Comparison of ENCODE assay signal across 27 cellular contexts in genomic region chr19:18270304-18270703, GRCh38. TPM values are rescaled to one million over a fixed set of nuclear protein-coding genes. Genes with fewer than 3 reads are reported as not detected.
DNase-seq lines count a peak whose midpoint lies in the region; ATAC-seq, FAIRE-seq and TF ChIP-seq lines count a peak whose summit lies in the region.
"Had no signal": no experiment of that assay in that cellular context is flagged by ENCODE, and none has a peak within 500 bp of the region (broad histone marks: within the 10 kb centered on the region; RNA-seq: fewer than 3 reads in every experiment).

No MANE protein-coding gene starts in this region.

- H4K8ac ChIP-seq in mesenchymal stem cell (ENCODE audit: low read length), result no peak overlapping the region

- TF ChIP-seq RAD21 in A549 (conservative IDR thresholded peaks at IDR 0.05 in 1 of 2, IDR thresholded peaks at IDR 0.05 in 1 of 2) (no peak), K562 (CRISPR knock-in tag; conservative IDR thresholded peaks at IDR 0.05 in 1 of 2, IDR thresholded peaks at IDR 0.05 in 1 of 2) (no peak)

- no peak overlapping the region for H3K4me2 ChIP-seq in A549
- no peak overlapping the region for H3K4me2 ChIP-seq in K562 (ENCODE audit: insufficient read depth, low read length)
- no peak overlapping the region for H3K4me2 ChIP-seq in mesenchymal stem cell (ENCODE audit: low read length, poor library complexity, severe bottlenecking)
- H3K4me2 ChIP-seq: BLaER1 treated with 17β-estradiol and CSF1 and Interleukin-3, amounts not matched to agents 10 nM and 100 nM had no signal

- ATAC-seq in Right ventricle myocardium inferior (no peak), A549 (no peak), K562 (no peak)
- ATAC-seq: GM12878 had no signal

- H3K27me3 ChIP-seq in right atrium auricular region (no peaks in the 10 kb centered on the region), K562 (ENCODE audit: control insufficient read depth in 2 of 2, insufficient read depth in 2 of 2, low read length in 2 of 2) (no peaks in the 10 kb centered on the region), mesenchymal stem cell (ENCODE audit: control insufficient read depth in 1 of 2, insufficient read depth in 1 of 2, low read length in 2 of 2) (no peaks in the 10 kb centered on the region), testis (no peaks in the 10 kb centered on the region)
- H3K27me3 ChIP-seq: BE2C; BLaER1 treated with 17β-estradiol and CSF1 and Interleukin-3, amounts not matched to agents 10 nM and 100 nM had no signal

- no peak overlapping the region for H2BK12ac ChIP-seq in mesenchymal stem cell (ENCODE audit: low read length in 2 of 2)

- no peak for TF ChIP-seq POLR2A in A549 (IDR thresholded peaks at IDR 0.05; ENCODE audit: low read length)
- no peak for TF ChIP-seq POLR2A in K562 (conservative IDR thresholded peaks at IDR 0.05)
- no peak for TF ChIP-seq POLR2A in testis (IDR thresholded peaks at IDR 0.05)

- no peak overlapping the region for H2BK15ac ChIP-seq in mesenchymal stem cell (ENCODE audit: low read depth, poor library complexity, severe bottlenecking)

- 87% methylated on average over 8 of the region's 8 CpGs for WGBS in A549 (ENCODE audit: missing lambda C conversion rate)
- 44% methylated on average over 8 of the region's 8 CpGs for WGBS in K562 (ENCODE audit: insufficient coverage, low coverage, missing lambda C conversion rate)
- 95% methylated on average over 8 of the region's 8 CpGs for WGBS in mesenchymal stem cell
- WGBS in testis, 2 donors, result 90 to 91% methylated on average over 8 of the region's 8 CpGs

- H2BK120ac ChIP-seq in mesenchymal stem cell (ENCODE audit: low read depth, low read length), result no peak overlapping the region

- H3K4ac ChIP-seq in mesenchymal stem cell (ENCODE audit: low read depth in 1 of 2, low read length in 2 of 2), result no peak overlapping the region

- H3K9ac ChIP-seq in K562 (ENCODE audit: insufficient read depth in 1 of 2, low read depth in 2 of 2, low read length in 2 of 2) (no peak overlapping the region; a peak in 1 of 4 replicates), mesenchymal stem cell (ENCODE audit: low read length) (no peak overlapping the region)
- H3K9ac ChIP-seq: BLaER1 treated with 17β-estradiol and CSF1 and Interleukin-3, amounts not matched to agents 10 nM and 100 nM; GM23248 had no signal

- H3K18ac ChIP-seq in mesenchymal stem cell (ENCODE audit: low read depth in 1 of 2, low read length in 2 of 2), result no peak overlapping the region

- peaks cover 11% of the 10 kb centered on the region for H3K79me1 ChIP-seq in mesenchymal stem cell (replicated peaks; ENCODE audit: low read length, poor library complexity, severe bottlenecking)

- no peaks in the 10 kb centered on the region for H3K79me2 ChIP-seq in K562 (ENCODE audit: control insufficient read depth, insufficient read depth, low read length)

- H2BK5ac ChIP-seq in mesenchymal stem cell (ENCODE audit: low read depth, low read length, poor library complexity, severe bottlenecking), result no peak overlapping the region

- no peak for TF ChIP-seq CTCF in right atrium auricular region (IDR thresholded peaks at IDR 0.05)
- TF ChIP-seq CTCF in A549 (IDR thresholded peaks at IDR 0.05), result no peak
- no peak for TF ChIP-seq CTCF in K562 (IDR thresholded peaks at IDR 0.05 in 2 of 3, conservative IDR thresholded peaks at IDR 0.05 in 1 of 3; ENCODE audit: insufficient read depth in 2 of 3, low read depth in 1 of 3, low read length in 3 of 3)
- TF ChIP-seq CTCF in testis (IDR thresholded peaks at IDR 0.05), result no peak

- no peaks in the 10 kb centered on the region for H4K20me1 ChIP-seq in K562 (replicated peaks; ENCODE audit: control insufficient read depth, insufficient read depth, low read length)

- no peak overlapping the region for H2AFZ ChIP-seq in K562 (ENCODE audit: low read depth, low read length)
- H2AFZ ChIP-seq in mesenchymal stem cell (ENCODE audit: low read depth, low read length), result no peak overlapping the region
- H2AFZ ChIP-seq: GM23248 had no signal

- H3K36me3 ChIP-seq in right atrium auricular region, result peaks cover 19% of the 10 kb centered on the region
- no peaks in the 10 kb centered on the region for H3K36me3 ChIP-seq in K562 (ENCODE audit: control insufficient read depth, insufficient read depth, low read length)
- H3K36me3 ChIP-seq in mesenchymal stem cell (ENCODE audit: control insufficient read depth in 1 of 2, insufficient read depth in 2 of 2, low read depth in 1 of 2, low read length in 2 of 2), result peaks cover 33 to 35% of the 10 kb centered on the region in 2 experiments
- H3K36me3 ChIP-seq in testis (ENCODE audit: low read depth, missing control alignments), result no peaks in the 10 kb centered on the region

- no peaks in the 10 kb centered on the region for H3K9me1 ChIP-seq in K562 (ENCODE audit: control insufficient read depth, insufficient read depth, low read length)

- intact Hi-C loops in Right ventricle myocardium inferior (cut with DNase I) (loop anchor here (5.0 kb wide), 1 partner anchor 127 kb away; the partner anchor contains the start of gene LRRC25), K562 (cut with micrococcal nuclease) (no loop called here), testis (cut with DNase I; ENCODE audit: low total_unique reads) (no loop called here)

- DNase-seq in Right ventricle myocardium inferior (ENCODE audit: missing footprints) (peak; percentile 9), right atrium auricular region (ENCODE audit: low spot score) (no peak), A549 (ENCODE audit: low read depth in 1 of 2, low spot score in 1 of 2) (no peak), K562 (ENCODE audit: extremely low read depth in 1 of 4, low spot score in 3 of 4) (no peak), mesenchymal stem cell (peak; percentile 60), testis (no peak)
- no peak for DNase-seq in activated naive CD4-positive, alpha-beta T cell treated with Interleukin-2 at 50 U/mL for 16 hours
- DNase-seq in stimulated activated naive CD4-positive, alpha-beta T cell (lab: John Stamatoyannopoulos, UW), result no peak
- DNase-seq: ACHN; AML-193; BE2C; CD4-positive, alpha-beta T cell; DMS 273 treated with DMSO at 0.1 percent for 48 hours; DMS79; EL; GDM1; GM23248; H7; HCEC 1CT had no signal

- H3K14ac ChIP-seq in mesenchymal stem cell (ENCODE audit: low read length in 2 of 2), result no peak overlapping the region

- no peak overlapping the region for H3K23ac ChIP-seq in mesenchymal stem cell (ENCODE audit: low read length in 2 of 2)

- no peaks in the 10 kb centered on the region for H3K9me3 ChIP-seq in right atrium auricular region
- H3K9me3 ChIP-seq in A549, result no peaks in the 10 kb centered on the region
- no peaks in the 10 kb centered on the region for H3K9me3 ChIP-seq in K562 (replicated peaks; ENCODE audit: control insufficient read depth, insufficient read depth, low read depth, low read length)
- no peaks in the 10 kb centered on the region for H3K9me3 ChIP-seq in mesenchymal stem cell (ENCODE audit: control insufficient read depth, low read length)
- H3K9me3 ChIP-seq in testis, result no peaks in the 10 kb centered on the region
- H3K9me3 ChIP-seq: BE2C; BLaER1 treated with 17β-estradiol and CSF1 and Interleukin-3, amounts not matched to agents 10 nM and 100 nM had no signal

- no peak overlapping the region for H2AK5ac ChIP-seq in mesenchymal stem cell (ENCODE audit: low read length, severe bottlenecking)

- H3K4me3 ChIP-seq in right atrium auricular region, result no peak overlapping the region
- H3K4me3 ChIP-seq in A549, result no peak overlapping the region
- no peak overlapping the region for H3K4me3 ChIP-seq in K562
- H3K4me3 ChIP-seq in mesenchymal stem cell (ENCODE audit: insufficient read depth in 1 of 2, low read depth in 1 of 2, low read length in 2 of 2), result no peak overlapping the region
- no peak overlapping the region for H3K4me3 ChIP-seq in testis
- H3K4me3 ChIP-seq: BLaER1 treated with 17β-estradiol and CSF1 and Interleukin-3, amounts not matched to agents 10 nM and 100 nM; GM12878; GM23248 had no signal

- H3K4me1 ChIP-seq in right atrium auricular region (peaks cover 0 to 14% of the 10 kb centered on the region in 2 donors), A549 (peaks cover 28% of the 10 kb centered on the region), K562 (replicated peaks in 1 of 2; ENCODE audit: control insufficient read depth in 2 of 2, insufficient read depth in 2 of 2, low read length in 2 of 2) (peaks cover 12 to 36% of the 10 kb centered on the region in 2 experiments; a peak in 4 of 5 replicates), mesenchymal stem cell (ENCODE audit: control insufficient read depth, insufficient read depth, low read depth, low read length) (peaks cover 15% of the 10 kb centered on the region), testis (peaks cover 13% of the 10 kb centered on the region)
- H3K4me1 ChIP-seq: BE2C had no signal

- FAIRE-seq in A549 (lab: Jason Lieb, UNC) (no peak), K562 (lab: Jason Lieb, UNC) (no peak)
- FAIRE-seq: A204.1, D721Med, GM12878, GM19239 had no signal

- no TSS peak for BruUV-seq in K562 (replicated peaks; lab: Mats Ljungman, UMichigan)

- POLR2A ChIA-PET in A549 (lab: Yijun Ruan, JAX) (no interaction called here), K562 (lab: Yijun Ruan, JAX) (interaction anchor here (0.7 to 5.7 kb wide), 3 partner anchors 10 to 115 kb away, joined by 4 to 45 read pairs (median 5); partner anchors contain the start of genes GDF15 and JUND)

- CTCF ChIA-PET in A549 (lab: Yijun Ruan, JAX) (interaction anchor here (0.8 to 4.5 kb wide), 6 partner anchors 8 to 57 kb away, joined by 3 to 27 read pairs (median 6); partner anchors contain the start of gene LSM4), K562 (lab: Yijun Ruan, JAX; ENCODE audit: low intra/inter-chr PET ratio) (no interaction called here)

- no peak for TF ChIP-seq EP300 in A549 (IDR thresholded peaks at IDR 0.05)
- TF ChIP-seq EP300 in K562 (IDR thresholded peaks at IDR 0.05; ENCODE audit: low read length), result no peak

- H4K91ac ChIP-seq in mesenchymal stem cell (ENCODE audit: low read length), result no peak overlapping the region

- in situ Hi-C loops in K562 (cut with MboI), result loop anchor here (5.0 kb wide), 1 partner anchor 137 kb away; no protein-coding TSS in a partner anchor

- H3K27ac ChIP-seq in right atrium auricular region (no peak overlapping the region), A549 (no peak overlapping the region), K562 (ENCODE audit: extremely low read depth, low read depth, low read length) (no peak overlapping the region), mesenchymal stem cell (ENCODE audit: low read length, poor library complexity, severe bottlenecking) (no peak overlapping the region), testis (no peak overlapping the region)
- H3K27ac ChIP-seq: 22Rv1; BLaER1 treated with 17β-estradiol and CSF1 and Interleukin-3, amounts not matched to agents 10 nM and 100 nM; GM23248 had no signal

RNA-seq across cellular contexts. Expression of gene IQCN, which starts 3.9 kb away (rescaled TPM):
- total RNA-seq in Right ventricle myocardium inferior (0.43 TPM), right atrium auricular region (1 to 10 TPM in 1 of 2 donors, under 1 TPM in 1; 0.52 to 1.5 TPM), K562 (2014; rRNA removed) (0.04 and 0.05 TPM in 2 replicates), K562 (2014; rRNA removed; fragmentation: Illumina TruSeq; extraction: Trizol) (0.04 TPM in 1 of 2 replicates, not detected in the other), K562 (2015; rRNA removed; fragmentation: Illumina TruSeq; extraction: Trizol) (0.04 and 0.07 TPM in 2 replicates), K562 (2021) (0.07 and 0.16 TPM in 2 replicates), testis (10 to 100 TPM; 30.1 to 62.3 TPM)
- polyA plus RNA-seq in A549 (2011; rRNA removed) (0.34 and 0.63 TPM in 2 replicates), A549 (2017; fragmentation: RNase III; extraction: RNeasy Plus Mini Kit Qiagen cat#74134 plus additional on column Dnase treatment) (0.49 to 0.64 TPM (median 0.50 TPM) in 3 replicates), K562 (2011; rRNA removed) (0.01 and 0.03 TPM in 2 replicates), K562 (2014; fragmentation: Illumina TruSeq; extraction: Trizol) (0.01 and 0.03 TPM in 2 replicates), K562 (2014; fragmentation: Nextera tagmentation; extraction: Ambion mirVana) (not detected), K562 (2014; rRNA removed) (not detected in 2 replicates), testis (ENCODE audit: insufficient read depth, low read depth, low replicate concordance) (88.1 TPM)
- 0.17 and 0.21 TPM in 2 replicates for polyA plus RNA-seq in A549 (2012; cell fraction: cytosol; rRNA removed)
- 2.2 and 2.4 TPM in 2 replicates for polyA plus RNA-seq in A549 (2012; cell fraction: nucleus; rRNA removed)
- 1.5 and 2.2 TPM in 2 replicates for polyA minus RNA-seq in A549 (2011; rRNA and poly(A)+ RNA removed)
- total RNA-seq in K562 (2011; cell fraction: chromatin; rRNA removed; ENCODE audit: low replicate concordance), result 0.35 and 0.67 TPM in 2 replicates
- total RNA-seq in K562 (2011; cell fraction: nucleolus; rRNA removed), result 0.17 and 0.39 TPM in 2 replicates
- 0.29 and 0.38 TPM in 2 replicates for total RNA-seq in K562 (2011; cell fraction: nucleoplasm; rRNA removed)
- 0.01 TPM in 1 of 2 replicates, not detected in the other for polyA plus RNA-seq in K562 (2011; cell fraction: cytosol; rRNA removed)
- polyA plus RNA-seq in K562 (2011; cell fraction: nucleus; rRNA removed), result 0.06 and 0.33 TPM in 2 replicates
- polyA plus RNA-seq in K562 (2012), result 0.05 and 0.35 TPM in 2 replicates
- polyA minus RNA-seq in K562 (2011; rRNA and poly(A)+ RNA removed), result 0.21 TPM in 1 of 2 replicates, not detected in the other
- not detected in 2 replicates for polyA minus RNA-seq in K562 (2011; cell fraction: cytosol; rRNA and poly(A)+ RNA removed)
- polyA minus RNA-seq in K562 (2011; cell fraction: nucleus; rRNA and poly(A)+ RNA removed), result 0.22 and 0.27 TPM in 2 replicates
- 0.30 TPM for polyA plus RNA-seq in mesenchymal stem cell (2013, experiment 1 of 2)
- 0.33 TPM for polyA plus RNA-seq in mesenchymal stem cell (2013, experiment 2 of 2)
- polyA plus RNA-seq: CD14-positive monocyte had no signal

RNA-seq across cellular contexts. Expression of gene JUND, which starts 11.1 kb away (rescaled TPM):
- total RNA-seq in Right ventricle myocardium inferior, result 113 TPM
- total RNA-seq in right atrium auricular region, result 100 to 1,000 TPM; 240 to 420 TPM
- polyA plus RNA-seq in A549 (2011; rRNA removed), result 52.9 and 68.9 TPM in 2 replicates
- polyA plus RNA-seq in A549 (2012; cell fraction: cytosol; rRNA removed), result 96.0 and 202 TPM in 2 replicates
- 69.5 and 147 TPM in 2 replicates for polyA plus RNA-seq in A549 (2012; cell fraction: nucleus; rRNA removed)
- polyA plus RNA-seq in A549 (2017; fragmentation: RNase III; extraction: RNeasy Plus Mini Kit Qiagen cat#74134 plus additional on column Dnase treatment), result 52.6 to 70.4 TPM (median 65.1 TPM) in 3 replicates
- polyA minus RNA-seq in A549 (2011; rRNA and poly(A)+ RNA removed), result 23.0 and 35.5 TPM in 2 replicates
- total RNA-seq in K562 (2011; cell fraction: chromatin; rRNA removed; ENCODE audit: low replicate concordance), result 31.7 and 143 TPM in 2 replicates
- 201 and 240 TPM in 2 replicates for total RNA-seq in K562 (2011; cell fraction: nucleolus; rRNA removed)
- total RNA-seq in K562 (2011; cell fraction: nucleoplasm; rRNA removed), result 97.7 and 104 TPM in 2 replicates
- 279 and 297 TPM in 2 replicates for total RNA-seq in K562 (2014; rRNA removed)
- 17.4 and 22.6 TPM in 2 replicates for total RNA-seq in K562 (2014; rRNA removed; fragmentation: Illumina TruSeq; extraction: Trizol)
- total RNA-seq in K562 (2015; rRNA removed; fragmentation: Illumina TruSeq; extraction: Trizol), result 33.1 and 33.7 TPM in 2 replicates
- 245 and 286 TPM in 2 replicates for total RNA-seq in K562 (2021)
- 74.2 and 83.0 TPM in 2 replicates for polyA plus RNA-seq in K562 (2011; rRNA removed)
- polyA plus RNA-seq in K562 (2011; cell fraction: cytosol; rRNA removed), result 93.8 and 405 TPM in 2 replicates
- polyA plus RNA-seq in K562 (2011; cell fraction: nucleus; rRNA removed), result 78.6 and 150 TPM in 2 replicates
- 73.8 and 111 TPM in 2 replicates for polyA plus RNA-seq in K562 (2012)
- polyA plus RNA-seq in K562 (2014; fragmentation: Illumina TruSeq; extraction: Trizol), result 42.3 and 63.5 TPM in 2 replicates
- polyA plus RNA-seq in K562 (2014; fragmentation: Nextera tagmentation; extraction: Ambion mirVana), result 10 to 100 TPM in 1 of 2 experiments, 1 to 10 TPM in 1; 6.4 to 11.8 TPM
- 210 and 216 TPM in 2 replicates for polyA plus RNA-seq in K562 (2014; rRNA removed)
- polyA minus RNA-seq in K562 (2011; rRNA and poly(A)+ RNA removed), result 27.0 and 65.5 TPM in 2 replicates
- polyA minus RNA-seq in K562 (2011; cell fraction: cytosol; rRNA and poly(A)+ RNA removed), result 243 and 277 TPM in 2 replicates
- 89.5 and 108 TPM in 2 replicates for polyA minus RNA-seq in K562 (2011; cell fraction: nucleus; rRNA and poly(A)+ RNA removed)
- 173 TPM for polyA plus RNA-seq in mesenchymal stem cell (2013, experiment 1 of 2)
- 178 TPM for polyA plus RNA-seq in mesenchymal stem cell (2013, experiment 2 of 2)
- total RNA-seq in testis, result 100 to 1,000 TPM; 615 to 654 TPM
- polyA plus RNA-seq in testis (ENCODE audit: insufficient read depth, low read depth, low replicate concordance), result 96.4 TPM

RNA-seq across cellular contexts. Expression of gene PDE4C, which starts 44.1 kb away (rescaled TPM):
- 1.1 TPM for total RNA-seq in Right ventricle myocardium inferior
- 1 to 10 TPM in 1 of 2 donors, not detected in 1; 1.4 TPM for total RNA-seq in right atrium auricular region
- 0.25 and 0.54 TPM in 2 replicates for polyA plus RNA-seq in A549 (2011; rRNA removed)
- 0.33 and 0.53 TPM in 2 replicates for polyA plus RNA-seq in A549 (2012; cell fraction: cytosol; rRNA removed)
- polyA plus RNA-seq in A549 (2012; cell fraction: nucleus; rRNA removed), result 2.6 and 3.3 TPM in 2 replicates
- polyA plus RNA-seq in A549 (2017; fragmentation: RNase III; extraction: RNeasy Plus Mini Kit Qiagen cat#74134 plus additional on column Dnase treatment), result 0.34 to 0.65 TPM (median 0.55 TPM) in 3 replicates
- polyA minus RNA-seq in A549 (2011; rRNA and poly(A)+ RNA removed), result 0.21 TPM in 1 of 2 replicates, not detected in the other
- 1.9 and 5.1 TPM in 2 replicates for total RNA-seq in K562 (2011; cell fraction: chromatin; rRNA removed; ENCODE audit: low replicate concordance)
- 2.2 and 3.0 TPM in 2 replicates for total RNA-seq in K562 (2011; cell fraction: nucleolus; rRNA removed)
- total RNA-seq in K562 (2011; cell fraction: nucleoplasm; rRNA removed), result 1.3 and 1.6 TPM in 2 replicates
- total RNA-seq in K562 (2014; rRNA removed), result 0.16 and 0.91 TPM in 2 replicates
- total RNA-seq in K562 (2014; rRNA removed; fragmentation: Illumina TruSeq; extraction: Trizol), result 0.11 and 0.29 TPM in 2 replicates
- not detected in 2 replicates for total RNA-seq in K562 (2015; rRNA removed; fragmentation: Illumina TruSeq; extraction: Trizol)
- 0.29 and 0.45 TPM in 2 replicates for total RNA-seq in K562 (2021)
- polyA plus RNA-seq in K562 (2011; rRNA removed), result 0.60 and 0.81 TPM in 2 replicates
- polyA plus RNA-seq in K562 (2011; cell fraction: cytosol; rRNA removed), result 0.83 and 0.88 TPM in 2 replicates
- 4.1 and 6.8 TPM in 2 replicates for polyA plus RNA-seq in K562 (2011; cell fraction: nucleus; rRNA removed)
- polyA plus RNA-seq in K562 (2012), result 0.17 and 0.22 TPM in 2 replicates
- polyA plus RNA-seq in K562 (2014; fragmentation: Illumina TruSeq; extraction: Trizol), result 0.06 and 0.24 TPM in 2 replicates
- under 1 TPM; 0.04 to 0.08 TPM for polyA plus RNA-seq in K562 (2014; fragmentation: Nextera tagmentation; extraction: Ambion mirVana)
- polyA plus RNA-seq in K562 (2014; rRNA removed), result 0.81 and 0.89 TPM in 2 replicates
- 0.18 TPM in 1 of 2 replicates, not detected in the other for polyA minus RNA-seq in K562 (2011; rRNA and poly(A)+ RNA removed)
- 0.86 TPM in 1 of 2 replicates, not detected in the other for polyA minus RNA-seq in K562 (2011; cell fraction: cytosol; rRNA and poly(A)+ RNA removed)
- polyA minus RNA-seq in K562 (2011; cell fraction: nucleus; rRNA and poly(A)+ RNA removed), result 1.1 and 1.8 TPM in 2 replicates
- 0.04 TPM for polyA plus RNA-seq in mesenchymal stem cell (2013, experiment 1 of 2)
- not detected for polyA plus RNA-seq in mesenchymal stem cell (2013, experiment 2 of 2)
- total RNA-seq in testis, result 10 to 100 TPM in 1 of 2 donors, 1 to 10 TPM in 1; 7.1 to 19.5 TPM
- 5.7 TPM for polyA plus RNA-seq in testis (ENCODE audit: insufficient read depth, low read depth, low replicate concordance)
- total RNA-seq: CD4-positive, alpha-beta T cell; CD8-positive, alpha-beta memory T cell had no signal
- polyA plus RNA-seq: CD14-positive monocyte; CD8-positive, alpha-beta memory T cell had no signal

RNA-seq across cellular contexts. Expression of gene LSM4, which starts 52.6 kb away (rescaled TPM):
- total RNA-seq in Right ventricle myocardium inferior (106 TPM), right atrium auricular region (10 to 100 TPM; 68.5 to 97.3 TPM), K562 (2014; rRNA removed) (763 and 822 TPM in 2 replicates), K562 (2014; rRNA removed; fragmentation: Illumina TruSeq; extraction: Trizol) (202 and 208 TPM in 2 replicates), K562 (2015; rRNA removed; fragmentation: Illumina TruSeq; extraction: Trizol) (273 and 275 TPM in 2 replicates), K562 (2021) (362 and 385 TPM in 2 replicates), testis (100 to 1,000 TPM; 212 to 241 TPM)
- polyA plus RNA-seq in A549 (2011; rRNA removed) (106 and 154 TPM in 2 replicates), A549 (2017; fragmentation: RNase III; extraction: RNeasy Plus Mini Kit Qiagen cat#74134 plus additional on column Dnase treatment) (169 to 180 TPM (median 171 TPM) in 3 replicates), K562 (2011; rRNA removed) (188 and 201 TPM in 2 replicates), K562 (2014; fragmentation: Illumina TruSeq; extraction: Trizol) (126 and 203 TPM in 2 replicates), K562 (2014; fragmentation: Nextera tagmentation; extraction: Ambion mirVana) (10 to 100 TPM; 11.9 to 29.7 TPM), K562 (2014; rRNA removed) (674 and 746 TPM in 2 replicates), testis (ENCODE audit: insufficient read depth, low read depth, low replicate concordance) (196 TPM)
- 311 and 362 TPM in 2 replicates for polyA plus RNA-seq in A549 (2012; cell fraction: cytosol; rRNA removed)
- 158 and 166 TPM in 2 replicates for polyA plus RNA-seq in A549 (2012; cell fraction: nucleus; rRNA removed)
- 51.2 and 54.0 TPM in 2 replicates for polyA minus RNA-seq in A549 (2011; rRNA and poly(A)+ RNA removed)
- total RNA-seq in K562 (2011; cell fraction: chromatin; rRNA removed; ENCODE audit: low replicate concordance), result 34.5 and 96.0 TPM in 2 replicates
- total RNA-seq in K562 (2011; cell fraction: nucleolus; rRNA removed), result 110 and 120 TPM in 2 replicates
- 70.1 and 74.1 TPM in 2 replicates for total RNA-seq in K562 (2011; cell fraction: nucleoplasm; rRNA removed)
- 294 and 432 TPM in 2 replicates for polyA plus RNA-seq in K562 (2011; cell fraction: cytosol; rRNA removed)
- polyA plus RNA-seq in K562 (2011; cell fraction: nucleus; rRNA removed), result 206 and 249 TPM in 2 replicates
- polyA plus RNA-seq in K562 (2012), result 245 and 279 TPM in 2 replicates
- 38.4 and 39.9 TPM in 2 replicates for polyA minus RNA-seq in K562 (2011; rRNA and poly(A)+ RNA removed)
- polyA minus RNA-seq in K562 (2011; cell fraction: cytosol; rRNA and poly(A)+ RNA removed), result 64.5 and 67.5 TPM in 2 replicates
- 48.1 and 57.9 TPM in 2 replicates for polyA minus RNA-seq in K562 (2011; cell fraction: nucleus; rRNA and poly(A)+ RNA removed)
- polyA plus RNA-seq in mesenchymal stem cell (2013, experiment 1 of 2), result 97.6 TPM
- 98.6 TPM for polyA plus RNA-seq in mesenchymal stem cell (2013, experiment 2 of 2)

Comparison
In these comparisons a context has a peak if more than half of its experiments do, and no peak if none do; other contexts are left out.
1. DNase-seq: peak in Right ventricle myocardium inferior (single experiment) and mesenchymal stem cell (single experiment); none in right atrium auricular region (single experiment), A549 (0 of 2), K562 (0 of 4), activated naive CD4-positive, alpha-beta T cell treated with Interleukin-2 at 50 U/mL for 16 hours (single experiment), stimulated activated naive CD4-positive, alpha-beta T cell (0 of 6) and testis (single experiment).
2. RNA of gene IQCN, which starts 3.9 kb away (total RNA-seq): 30.1 to 62.3 TPM in testis; 0.52 to 1.5 TPM in right atrium auricular region, 0.43 TPM in Right ventricle myocardium inferior (single experiment) and 0.04 to 0.67 TPM in K562; every median in the first group is over 10 times any median in the second.